Comparison of ENCODE assay signal across 11 cellular contexts in the genomic region with DNA sequence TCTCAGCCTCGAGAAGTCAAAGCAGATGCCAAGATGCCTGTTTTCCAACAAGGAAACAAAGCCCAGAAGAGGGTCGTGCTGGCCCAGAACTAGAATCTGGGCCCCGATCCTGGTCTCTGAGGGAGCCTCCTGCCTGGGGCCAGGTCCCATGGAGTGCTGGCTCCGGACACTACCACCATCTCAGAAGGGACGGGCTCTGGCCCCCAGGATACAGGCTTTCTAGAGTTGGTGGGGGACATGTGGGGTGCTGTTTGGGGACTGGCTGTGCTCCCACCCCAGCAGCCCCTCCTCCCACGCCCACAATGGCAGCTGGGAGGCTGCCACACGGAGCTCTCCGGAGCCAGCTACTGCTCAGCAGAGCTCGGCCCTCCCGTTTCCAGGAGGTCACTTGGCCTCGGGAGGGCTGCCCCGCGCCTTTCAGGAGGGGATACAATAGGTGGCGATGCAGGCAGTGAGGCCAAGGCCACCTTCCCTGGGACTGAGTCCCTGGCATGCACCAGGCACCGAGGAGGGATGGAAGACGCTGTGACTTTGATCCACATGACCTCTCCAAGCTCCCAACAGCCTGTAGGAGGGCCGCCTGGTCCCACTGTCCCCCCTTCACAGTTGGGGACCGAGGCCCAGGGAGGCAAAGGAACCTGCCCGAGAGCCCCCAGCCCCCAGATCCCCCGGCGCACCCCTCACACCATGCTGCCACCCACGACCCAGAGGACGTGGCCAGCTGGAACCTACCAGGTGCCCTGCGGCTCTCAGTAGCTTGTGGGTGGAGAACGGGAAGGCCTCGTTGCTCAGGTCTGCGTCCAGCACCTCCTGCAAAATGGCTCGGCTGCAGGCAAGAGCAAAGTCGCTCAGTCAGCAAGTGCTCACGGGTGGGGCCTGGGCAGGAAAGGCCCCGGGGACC. TPM values are rescaled to one million over a fixed set of nuclear protein-coding genes. Genes with fewer than 3 reads are reported as not detected.
A peak's percentile ranks its signal among the peaks of the same experiment; 100 is the strongest.
DNase-seq lines count a peak whose midpoint lies in the region; ATAC-seq and TF ChIP-seq lines count a peak whose summit lies in the region.
"Had no signal": no experiment of that assay in that cellular context is flagged by ENCODE, and none has a peak within 500 bp of the region (broad histone marks: within the 10 kb centered on the region; RNA-seq: fewer than 3 reads in every experiment).

No MANE protein-coding gene starts in this region.

- H3K27ac ChIP-seq in hepatocyte, result peak overlapping the region; percentile 69
- H3K27ac ChIP-seq in sigmoid colon, result peak overlapping the region in 3 of 4 donors; percentile 14 to 41 (median 37)
- peak overlapping the region in 2 of 4 donors; percentile 56 to 68 for H3K27ac ChIP-seq in esophagus squamous epithelium

- no peaks in the 10 kb centered on the region for H3K79me2 ChIP-seq in hepatocyte

- TF ChIP-seq CTCF in hepatocyte (IDR thresholded peaks at IDR 0.05; ENCODE audit: poor library complexity) (no peak), sigmoid colon (IDR thresholded peaks at IDR 0.05) (no peak), esophagus squamous epithelium (IDR thresholded peaks at IDR 0.05) (no peak)

- no peaks in the 10 kb centered on the region for H3K27me3 Mint-ChIP-seq in activated naive CD8-positive, alpha-beta T cell treated with anti-CD3 and anti-CD28 coated beads, Interleukin-2, amount 10 ng/mL, durations not matched to agents 7 days and 5 days
- H3K27me3 Mint-ChIP-seq: IgD-negative memory B cell had no signal

- intact Hi-C loops in sigmoid colon (cut with DNase I) (no loop called here), esophagus squamous epithelium (cut with DNase I) (no loop called here)

- H3K27me3 ChIP-seq in hepatocyte (no peaks in the 10 kb centered on the region), sigmoid colon (no peaks in the 10 kb centered on the region), esophagus squamous epithelium (no peaks in the 10 kb centered on the region)

- TF ChIP-seq POLR2A in sigmoid colon (IDR thresholded peaks at IDR 0.05), result no peak
- TF ChIP-seq POLR2A in esophagus squamous epithelium (IDR thresholded peaks at IDR 0.05), result no peak

- no peaks in the 10 kb centered on the region for H3K9me2 ChIP-seq in hepatocyte (replicated peaks; ENCODE audit: insufficient read depth)

- H3K36me3 ChIP-seq in hepatocyte (replicated peaks; ENCODE audit: insufficient read depth, low read depth) (no peaks in the 10 kb centered on the region), sigmoid colon (no peaks in the 10 kb centered on the region), esophagus squamous epithelium (no peaks in the 10 kb centered on the region)
- H3K36me3 ChIP-seq: HAP-1 had no signal

- no peak overlapping the region for H2AFZ ChIP-seq in hepatocyte

- peak; percentile 37 for DNase-seq in G401 (ENCODE audit: low spot score)
- no peak for DNase-seq in activated naive CD8-positive, alpha-beta T cell treated with anti-CD3 and anti-CD28 coated beads, Interleukin-2, amount 10 ng/mL, durations not matched to agents 7 days and 5 days
- no peak for DNase-seq in hepatocyte (ENCODE audit: low spot score)
- DNase-seq in sigmoid colon, result no peak
- no peak for DNase-seq in NCI-H748 (lab: John Stamatoyannopoulos, UW; ENCODE audit: unreplicated experiment)
- DNase-seq in esophagus squamous epithelium (lab: John Stamatoyannopoulos, UW), result no peak
- no peak for DNase-seq in dermis blood vessel endothelial cell
- DNase-seq: cerebellar nuclear complex, NCI-H187 treated with DMSO at 0.1 percent for 48 hours had no signal

- no peaks in the 10 kb centered on the region for H3K36me3 Mint-ChIP-seq in activated naive CD8-positive, alpha-beta T cell treated with anti-CD3 and anti-CD28 coated beads, Interleukin-2, amount 10 ng/mL, durations not matched to agents 7 days and 5 days
- H3K36me3 Mint-ChIP-seq: IgD-negative memory B cell had no signal

- no peak for TF ChIP-seq EP300 in sigmoid colon (IDR thresholded peaks at IDR 0.05)

- no peak overlapping the region for H3K4me2 ChIP-seq in hepatocyte

- 85% methylated on average over 29 of the region's 31 CpGs for WGBS in hepatocyte (ENCODE audit: low lambda C conversion rate, missing lambda C conversion rate)
- 63 to 78% methylated on average over 31 of the region's 31 CpGs for WGBS in sigmoid colon, 2 donors
- 40 to 66% methylated on average over 1 to 7 of the region's 31 CpGs for WGBS in esophagus squamous epithelium, 2 donors

- H3K4me1 ChIP-seq in hepatocyte (ENCODE audit: insufficient read depth), result peaks cover 12% of the 10 kb centered on the region
- peaks cover 0 to 30% (median 5%) of the 10 kb centered on the region in 4 donors for H3K4me1 ChIP-seq in sigmoid colon
- H3K4me1 ChIP-seq in esophagus squamous epithelium, result peaks cover 0 to 24% (median 11%) of the 10 kb centered on the region in 3 donors
- H3K4me1 ChIP-seq: HAP-1 had no signal

- H3K4me3 ChIP-seq in hepatocyte (no peak overlapping the region), sigmoid colon (no peak overlapping the region), esophagus squamous epithelium (no peak overlapping the region)
- H3K4me3 ChIP-seq: HAP-1 had no signal

- peak overlapping the region; percentile 100 for H3K27ac Mint-ChIP-seq in activated naive CD8-positive, alpha-beta T cell treated with anti-CD3 and anti-CD28 coated beads, Interleukin-2, amount 10 ng/mL, durations not matched to agents 7 days and 5 days
- H3K27ac Mint-ChIP-seq: IgD-negative memory B cell had no signal

- no peak for ATAC-seq in activated naive CD8-positive, alpha-beta T cell treated with anti-CD3 and anti-CD28 coated beads, Interleukin-2, amount 10 ng/mL, durations not matched to agents 7 days and 5 days (ENCODE audit: low read depth)

- H3K4me1 Mint-ChIP-seq in activated naive CD8-positive, alpha-beta T cell treated with anti-CD3 and anti-CD28 coated beads, Interleukin-2, amount 10 ng/mL, durations not matched to agents 7 days and 5 days, result peaks cover 13% of the 10 kb centered on the region

- H3K9me3 ChIP-seq in hepatocyte (ENCODE audit: low read depth) (no peaks in the 10 kb centered on the region), sigmoid colon (no peaks in the 10 kb centered on the region), esophagus squamous epithelium (no peaks in the 10 kb centered on the region)
- H3K9me3 ChIP-seq: HAP-1 had no signal

- H3K9me3 Mint-ChIP-seq in activated naive CD8-positive, alpha-beta T cell treated with anti-CD3 and anti-CD28 coated beads, Interleukin-2, amount 10 ng/mL, durations not matched to agents 7 days and 5 days, result no peaks in the 10 kb centered on the region
- H3K9me3 Mint-ChIP-seq: IgD-negative memory B cell had no signal

- H3K4me3 Mint-ChIP-seq in activated naive CD8-positive, alpha-beta T cell treated with anti-CD3 and anti-CD28 coated beads, Interleukin-2, amount 10 ng/mL, durations not matched to agents 7 days and 5 days, result peak overlapping the region; percentile 87
- H3K4me3 Mint-ChIP-seq: IgD-negative memory B cell had no signal

- in situ Hi-C loops in G401 (cut with HindIII; ENCODE audit: low sequenced_read_pairs), result no loop called here

- H4K20me1 ChIP-seq in hepatocyte (ENCODE audit: insufficient read depth, poor library complexity, severe bottlenecking), result no peaks in the 10 kb centered on the region

- POLR2A ChIA-PET in activated naive CD8-positive, alpha-beta T cell treated with anti-CD3 and anti-CD28 coated beads, Interleukin-2, amount 10 ng/mL, durations not matched to agents 7 days and 5 days (lab: Charles Lee), result interaction anchor here (1.0 to 2.5 kb wide), 5 partner anchors 11 to 30 kb away, joined by 4 to 38 read pairs (median 10); no protein-coding TSS in a partner anchor

RNA-seq across cellular contexts. Expression of gene DBH, which starts 48.5 kb away (rescaled TPM):
- not detected in 2 replicates for total RNA-seq in G401 (2014; rRNA removed; shearing (Covaris generic))
- total RNA-seq in activated naive CD8-positive, alpha-beta T cell treated with anti-CD3 and anti-CD28 coated beads, Interleukin-2, amount 10 ng/mL, durations not matched to agents 7 days and 5 days, result not detected
- total RNA-seq in hepatocyte, result not detected in 2 replicates
- 0.32 and 0.44 TPM in 2 replicates for polyA plus RNA-seq in hepatocyte
- not detected for total RNA-seq in sigmoid colon
- under 1 TPM in 1 of 3 donors, not detected in 2; 0.01 TPM for polyA plus RNA-seq in sigmoid colon
- not detected for total RNA-seq in esophagus squamous epithelium
- not detected in 2 replicates for total RNA-seq in dermis blood vessel endothelial cell
- polyA plus RNA-seq: IgD-negative memory B cell had no signal

RNA-seq across cellular contexts. Expression of gene SARDH, which starts 53.4 kb away (rescaled TPM):
- 13.2 and 17.3 TPM in 2 replicates for total RNA-seq in G401 (2014; rRNA removed; shearing (Covaris generic))
- total RNA-seq in activated naive CD8-positive, alpha-beta T cell treated with anti-CD3 and anti-CD28 coated beads, Interleukin-2, amount 10 ng/mL, durations not matched to agents 7 days and 5 days, result 1 to 10 TPM; 1.6 to 2.3 TPM
- total RNA-seq in hepatocyte (6.7 and 9.8 TPM in 2 replicates), sigmoid colon (1 to 10 TPM in 3 of 4 donors, under 1 TPM in 1; 0.49 to 3.0 (median 2.4) TPM), esophagus squamous epithelium (under 1 TPM in 2 of 4 donors, not detected in 2; 0.26 to 0.57 TPM), dermis blood vessel endothelial cell (0.34 and 0.37 TPM in 2 replicates)
- polyA plus RNA-seq in hepatocyte (7.5 and 8.1 TPM in 2 replicates), sigmoid colon (1 to 10 TPM in 1 of 3 donors, under 1 TPM in 1, not detected in 1; 0.60 to 2.1 TPM)
